ENCODE assay signal across 8 cellular contexts in genomic region chr19:45152504-45153338, GRCh38.
A peak's percentile ranks its signal among the peaks of the same experiment; 100 is the strongest.
DNase-seq lines count a peak whose midpoint lies in the region; ATAC-seq and TF ChIP-seq lines count a peak whose summit lies in the region.

No MANE protein-coding gene starts in this region.

- DNase-seq in GM10248 (ENCODE audit: extremely low spot score): peak; percentile 60
- DNase-seq in activated CD4-positive, alpha-beta T cell treated with anti-CD3 and anti-CD28 coated beads for 1 hour: peak; percentile 16
- DNase-seq in MV-4-11 (lab: John Stamatoyannopoulos, UW): no peak
- no peak for DNase-seq in epidermal melanocyte (ENCODE audit: insufficient read length, low spot score)

- CTCF ChIA-PET in GM10248 (lab: Yijun Ruan, JAX): interaction anchor here (1.0 to 3.1 kb wide), 5 partner anchors 9 to 34 kb away, joined by 3 to 15 read pairs (median 6); partner anchors contain the start of genes BLOC1S3 and TRAPPC6A

- no peaks in the 10 kb centered on the region for H3K9me3 ChIP-seq in duodenal mucosa (ENCODE audit: control insufficient read depth in 1 of 2, low read length in 2 of 2)
- H3K9me3 ChIP-seq in muscle layer of colon (ENCODE audit: low read length): no peaks in the 10 kb centered on the region
- no peaks in the 10 kb centered on the region for H3K9me3 ChIP-seq in stomach smooth muscle (ENCODE audit: control insufficient read depth in 2 of 2, low read length in 2 of 2)

- POLR2A ChIA-PET in GM10248 (lab: Yijun Ruan, JAX): no interaction called here

- H3K4me3 ChIP-seq in duodenal mucosa (ENCODE audit: low read depth in 1 of 2, low read length in 2 of 2) (peak overlapping the region; percentile 55 to 68), muscle layer of colon (ENCODE audit: low read depth in 1 of 2, low read length in 2 of 2) (peak overlapping the region; percentile 38 to 43), stomach smooth muscle (ENCODE audit: low read length in 2 of 2) (peak overlapping the region; percentile 47 to 68)

- H3K9ac ChIP-seq in duodenal mucosa (ENCODE audit: low read depth in 1 of 2, low read length in 2 of 2): peak overlapping the region in 1 of 2 donors; percentile 32
- H3K9ac ChIP-seq in muscle layer of colon (ENCODE audit: low read length): no peak overlapping the region
- no peak overlapping the region for H3K9ac ChIP-seq in stomach smooth muscle (ENCODE audit: low read length in 2 of 2)

- ATAC-seq in GM19035 (IDR thresholded peaks at IDR 0.05; ENCODE audit: unreplicated experiment): no peak

- no peaks in the 10 kb centered on the region for H3K36me3 ChIP-seq in duodenal mucosa (ENCODE audit: control insufficient read depth in 1 of 2, insufficient read depth in 2 of 2, low read length in 2 of 2)
- no peaks in the 10 kb centered on the region for H3K36me3 ChIP-seq in muscle layer of colon (ENCODE audit: insufficient read depth, low read length)
- H3K36me3 ChIP-seq in stomach smooth muscle (ENCODE audit: control insufficient read depth in 2 of 2, insufficient read depth in 2 of 2, low read length in 2 of 2): no peaks in the 10 kb centered on the region

- H3K4me1 ChIP-seq in duodenal mucosa (ENCODE audit: control insufficient read depth in 1 of 2, insufficient read depth in 2 of 2, low read length in 2 of 2) (peaks cover 14 to 28% of the 10 kb centered on the region in 2 donors), muscle layer of colon (ENCODE audit: insufficient read depth, low read length) (peaks cover 12% of the 10 kb centered on the region), stomach smooth muscle (ENCODE audit: control insufficient read depth, insufficient read depth, low read length) (peaks cover 25% of the 10 kb centered on the region)

- H3K27me3 ChIP-seq in duodenal mucosa (ENCODE audit: control insufficient read depth in 1 of 2, insufficient read depth in 2 of 2, low read length in 2 of 2): peaks cover 32 to 33% of the 10 kb centered on the region in 2 donors
- H3K27me3 ChIP-seq in muscle layer of colon (ENCODE audit: control insufficient read depth in 1 of 2, insufficient read depth in 2 of 2, low read length in 2 of 2): peaks cover 25 to 53% of the 10 kb centered on the region in 2 donors
- H3K27me3 ChIP-seq in stomach smooth muscle (ENCODE audit: control insufficient read depth in 1 of 2, insufficient read depth in 2 of 2, low read length in 2 of 2): peaks cover 40 to 44% of the 10 kb centered on the region in 2 donors

- TF ChIP-seq CTCF in GM10248 (IDR thresholded peaks at IDR 0.05; ENCODE audit: control extremely low read depth, extremely low read depth, low read depth, missing control alignments): no peak

- H3K27ac ChIP-seq in duodenal mucosa (ENCODE audit: low read depth, low read length) (no peak overlapping the region), muscle layer of colon (ENCODE audit: low read depth, low read length) (no peak overlapping the region), stomach smooth muscle (ENCODE audit: low read length) (no peak overlapping the region)

Comparison
In these comparisons a context has a peak if more than half of its experiments do, and no peak if none do; other contexts are left out.
1. DNase-seq: peak in GM10248 (single experiment) and activated CD4-positive, alpha-beta T cell treated with anti-CD3 and anti-CD28 coated beads for 1 hour (single experiment); none in MV-4-11 (single experiment) and epidermal melanocyte (single experiment).
2. Peak in every context shown above with its lines, with median percentiles within 50 percentile points of each other: H3K4me3 ChIP-seq.